Comparison of ENCODE assay signal across 20 cellular contexts in the genomic region with DNA sequence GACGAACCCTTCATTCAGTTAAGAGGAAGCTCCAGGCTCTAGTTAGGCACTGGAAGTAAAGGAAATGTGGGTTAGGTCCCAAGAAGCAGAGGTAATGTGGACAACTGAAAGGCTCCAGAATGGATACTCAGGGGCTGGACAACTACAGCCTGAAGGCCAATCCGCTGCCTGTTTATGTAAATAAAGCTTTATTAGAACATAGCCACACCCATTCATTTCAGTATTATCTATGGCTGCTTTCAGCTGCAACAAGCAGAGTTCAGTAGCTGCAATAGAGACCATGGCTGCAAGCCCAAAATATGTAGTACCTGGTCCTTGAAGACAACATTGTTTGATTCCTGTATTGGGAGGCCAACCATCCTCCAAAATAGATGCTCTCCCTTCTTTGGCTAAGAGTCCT.
"Had no signal": no experiment of that assay in that cellular context is flagged by ENCODE, and none has a peak within 500 bp of the region (broad histone marks: within the 10 kb centered on the region; RNA-seq: fewer than 3 reads in every experiment).

No MANE protein-coding gene starts in this region.

- H3K4me3 Mint-ChIP-seq: activated CD4-positive, alpha-beta T cell treated with anti-CD3 and anti-CD28 coated beads, Interleukin-2, amount 10 ng/mL, durations not matched to agents 7 days and 5 days; activated CD8-positive, alpha-beta T cell treated with anti-CD3 and anti-CD28 coated beads, Interleukin-2, amount 10 ng/mL, durations not matched to agents 7 days and 5 days; immature natural killer cell; memory B cell; natural killer cell; stimulated activated naive B cell treated with anti-CD40 and anti-IgM and Interleukin-4, amounts not matched to agents 10 μg/mL and 1 μg/mL and 100 μg/mL, for 72 hours; T-cell had no signal

- H3K9me3 Mint-ChIP-seq: activated CD4-positive, alpha-beta T cell treated with anti-CD3 and anti-CD28 coated beads, Interleukin-2, amount 10 ng/mL, durations not matched to agents 7 days and 5 days; activated naive CD4-positive, alpha-beta T cell treated with anti-CD3 and anti-CD28 coated beads, Interleukin-2, amount 50 U/mL, for 72 hours; immature natural killer cell; memory B cell; natural killer cell; T-cell had no signal

- ATAC-seq: activated CD4-positive, CD25-positive, alpha-beta regulatory T cell treated with anti-CD3 and anti-CD28 coated beads, Interleukin-2, amount 50 U/mL, for 24 hours; activated CD8-positive, alpha-beta T cell treated with anti-CD3 and anti-CD28 coated beads, Interleukin-2, amount 10 ng/mL, durations not matched to agents 7 days and 5 days; activated naive CD4-positive, alpha-beta T cell treated with anti-CD3 and anti-CD28 coated beads, Interleukin-2, amount 50 U/mL, for 72 hours; left ventricle myocardium superior; natural killer cell; pancreas; stimulated activated naive B cell treated with anti-CD40 and anti-IgM and Interleukin-4, amounts not matched to agents 10 μg/mL and 1 μg/mL and 100 μg/mL, for 72 hours; T-cell had no signal

- H3K27me3 Mint-ChIP-seq: activated CD4-positive, alpha-beta T cell treated with anti-CD3 and anti-CD28 coated beads, Interleukin-2, amount 10 ng/mL, durations not matched to agents 7 days and 5 days; memory B cell; stimulated activated naive B cell treated with anti-CD40 and anti-IgM and Interleukin-4, amounts not matched to agents 10 μg/mL and 1 μg/mL and 100 μg/mL, for 72 hours; T-cell had no signal

- H3K9me3 ChIP-seq: pancreas, sigmoid colon, thyroid gland had no signal

- H3K27me3 ChIP-seq: pancreas, sigmoid colon, thyroid gland had no signal

- H3K36me3 ChIP-seq: pancreas, sigmoid colon, thyroid gland had no signal

- H3K36me3 Mint-ChIP-seq: natural killer cell had no signal

- DNase-seq: activated CD4-positive, alpha-beta T cell treated with anti-CD3 and anti-CD28 coated beads, Interleukin-2, amount 10 ng/mL, durations not matched to agents 7 days and 5 days; activated CD8-positive, alpha-beta memory T cell treated with anti-CD3 and anti-CD28 coated beads, Interleukin-2, amount 50 U/mL, for 48 hours; activated CD8-positive, alpha-beta T cell treated with anti-CD3 and anti-CD28 coated beads, Interleukin-2, amount 10 ng/mL, durations not matched to agents 7 days and 5 days; activated gamma-delta T cell; amniotic stem cell; effector memory CD4-positive, alpha-beta T cell; immature natural killer cell; kidney glomerular epithelial cell; left ventricle myocardium superior; natural killer cell; pancreas; sigmoid colon; stimulated activated CD4-positive, alpha-beta T cell treated with anti-CD3 and anti-CD28 coated beads, Interleukin-4, amount 100 ng/mL, for 24 hours; stimulated activated naive B cell treated with anti-CD40 and anti-IgM and Interleukin-4, amounts not matched to agents 10 μg/mL and 1 μg/mL and 100 μg/mL, for 72 hours; T-cell; T1000; thyroid gland had no signal

- H3K27ac ChIP-seq: pancreas, sigmoid colon, thyroid gland had no signal

- H3K4me3 ChIP-seq: pancreas, sigmoid colon, thyroid gland had no signal

- H3K27ac Mint-ChIP-seq: activated CD4-positive, alpha-beta T cell treated with anti-CD3 and anti-CD28 coated beads, Interleukin-2, amount 10 ng/mL, durations not matched to agents 7 days and 5 days; activated CD8-positive, alpha-beta T cell treated with anti-CD3 and anti-CD28 coated beads, Interleukin-2, amount 10 ng/mL, durations not matched to agents 7 days and 5 days; memory B cell had no signal

- H3K4me1 ChIP-seq: pancreas had no signal
